ENCODE assay signal across 16 cellular contexts in the genomic region with DNA sequence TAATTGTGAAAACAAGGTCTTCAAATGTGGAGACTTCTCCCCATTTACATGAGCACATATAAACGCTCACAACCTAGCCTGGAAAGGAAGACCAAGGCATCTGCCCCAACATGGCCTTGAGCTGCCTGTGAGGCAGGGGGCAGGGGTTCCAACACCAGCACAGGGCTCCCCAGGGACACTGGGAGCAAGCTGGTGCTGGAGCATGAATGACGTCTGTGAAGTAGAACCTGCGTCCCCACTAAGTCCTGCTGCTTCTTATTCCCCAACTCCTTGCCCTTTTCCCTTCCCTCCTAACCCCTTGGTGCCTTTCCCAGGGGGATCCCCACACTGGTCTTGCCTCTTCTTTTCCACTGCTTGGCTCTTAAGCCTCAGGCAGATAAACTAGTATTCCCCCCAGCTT.
DNase-seq lines count a peak whose midpoint lies in the region; ATAC-seq and TF ChIP-seq lines count a peak whose summit lies in the region.
"Had no signal": no experiment of that assay in that cellular context is flagged by ENCODE, and none has a peak within 500 bp of the region (broad histone marks: within the 10 kb centered on the region; RNA-seq: fewer than 3 reads in every experiment).

No MANE protein-coding gene starts in this region.

- H3K4me1 ChIP-seq in GM23338 (ENCODE audit: insufficient read depth), result peaks cover 13% of the 10 kb centered on the region

- CTCF ChIA-PET in CD4-positive, alpha-beta T cell (lab: Charles Lee), result interaction anchor here (0.7 to 1.9 kb wide), 2 partner anchors 46 to 48 kb away, joined by 4 read pairs; no protein-coding TSS in a partner anchor

- no peaks in the 10 kb centered on the region for H3K79me2 ChIP-seq in GM23338 (replicated peaks; ENCODE audit: insufficient read depth)

- no peak overlapping the region for H3K4me2 ChIP-seq in GM23338

- peaks cover 5% of the 10 kb centered on the region for H3K4me1 Mint-ChIP-seq in CD4-positive, alpha-beta T cell (ENCODE audit: low read depth)
- H3K4me1 Mint-ChIP-seq in GM23338, result peaks cover 28% of the 10 kb centered on the region
- peaks cover 43% of the 10 kb centered on the region for H3K4me1 Mint-ChIP-seq in nephron
- H3K4me1 Mint-ChIP-seq: B cell had no signal

- H3K36me3 Mint-ChIP-seq in CD4-positive, alpha-beta T cell (ENCODE audit: low read depth), result peaks cover 97% of the 10 kb centered on the region
- H3K36me3 Mint-ChIP-seq in GM23338 (ENCODE audit: low read depth), result peaks cover 79% of the 10 kb centered on the region
- peaks cover 90% of the 10 kb centered on the region for H3K36me3 Mint-ChIP-seq in nephron (ENCODE audit: low read depth)

- H3K9me3 Mint-ChIP-seq in CD4-positive, alpha-beta T cell, result no peaks in the 10 kb centered on the region
- H3K9me3 Mint-ChIP-seq in GM23338, result no peaks in the 10 kb centered on the region
- no peaks in the 10 kb centered on the region for H3K9me3 Mint-ChIP-seq in nephron

- POLR2A ChIA-PET in CD4-positive, alpha-beta T cell (lab: Charles Lee), result no interaction called here

- intact Hi-C loops in CD4-positive, alpha-beta T cell (cut with DNase I, micrococcal nuclease), result no loop called here
- intact Hi-C loops in dorsolateral prefrontal cortex (cut with DNase I), result loop anchor here (5.0 to 10.0 kb wide), 4 partner anchors 225 to 520 kb away; a partner anchor contains a TSS

- H3K4me3 Mint-ChIP-seq in CD4-positive, alpha-beta T cell, result no peak overlapping the region
- H3K4me3 Mint-ChIP-seq in GM23338, result no peak overlapping the region
- H3K4me3 Mint-ChIP-seq in nephron, result no peak overlapping the region
- H3K4me3 Mint-ChIP-seq: B cell had no signal

- no peaks in the 10 kb centered on the region for H3K9me2 ChIP-seq in GM23338 (ENCODE audit: insufficient read depth)

- no peak for ATAC-seq in CD4-positive, alpha-beta T cell (ENCODE audit: poor library complexity)
- ATAC-seq in GM23338, result no peak
- ATAC-seq in HG02870 (IDR thresholded peaks at IDR 0.05; ENCODE audit: unreplicated experiment), result no peak
- ATAC-seq in HG02588 (IDR thresholded peaks at IDR 0.05; ENCODE audit: unreplicated experiment), result no peak
- no peak for ATAC-seq in GM19328 (IDR thresholded peaks at IDR 0.05; ENCODE audit: unreplicated experiment)

- peaks cover 29% of the 10 kb centered on the region for H3F3A ChIP-seq in GM23338 (replicated peaks; ENCODE audit: low read depth)

- peaks cover 7% of the 10 kb centered on the region; the same call in 1 of the 2 replicates for H4K20me1 ChIP-seq in GM23338 (replicated peaks; ENCODE audit: insufficient read depth)

- H3K4me3 ChIP-seq in GM23338, result no peak overlapping the region
- no peak overlapping the region for H3K4me3 ChIP-seq in dorsolateral prefrontal cortex
- H3K4me3 ChIP-seq: K562 had no signal

- TF ChIP-seq CTCF in CD4-positive, alpha-beta T cell (IDR thresholded peaks at IDR 0.05), result no peak
- TF ChIP-seq CTCF in GM23338 (conservative IDR thresholded peaks at IDR 0.05; ENCODE audit: low read depth in 2 of 2), result no peak
- no peak for TF ChIP-seq CTCF in dorsolateral prefrontal cortex (IDR thresholded peaks at IDR 0.05 in 54 of 56, conservative IDR thresholded peaks at IDR 0.05 in 2 of 56; ENCODE audit: low read depth in 1 of 56, partially characterized antibody in 56 of 56)
- TF ChIP-seq CTCF in nephron (IDR thresholded peaks at IDR 0.05; ENCODE audit: unreplicated experiment in 3 of 3), result no peak

- no peaks in the 10 kb centered on the region for H3K27me3 Mint-ChIP-seq in CD4-positive, alpha-beta T cell
- H3K27me3 Mint-ChIP-seq in GM23338 (ENCODE audit: insufficient read depth, low read depth, poor library complexity) (peaks cover 23% of the 10 kb centered on the region), nephron (ENCODE audit: low read depth) (peaks cover 4% of the 10 kb centered on the region)
- H3K27me3 Mint-ChIP-seq: B cell had no signal

- no peaks in the 10 kb centered on the region for H3K27me3 ChIP-seq in CD4-positive, alpha-beta T cell (ENCODE audit: control insufficient read depth, insufficient read depth, low read length)
- no peaks in the 10 kb centered on the region for H3K27me3 ChIP-seq in GM23338 (ENCODE audit: insufficient read depth)
- no peaks in the 10 kb centered on the region for H3K27me3 ChIP-seq in dorsolateral prefrontal cortex

- H3K27ac ChIP-seq in CD4-positive, alpha-beta T cell (ENCODE audit: low read depth, low read length), result no peak overlapping the region
- H3K27ac ChIP-seq in GM23338 (ENCODE audit: low read depth), result peak overlapping the region; percentile 51; the same call in 1 of the 2 replicates
- H3K27ac ChIP-seq in dorsolateral prefrontal cortex, result peak overlapping the region in 34 of 59 donors; percentile 2 to 67 (median 40)

- peaks cover 26% of the 10 kb centered on the region for H3K36me3 ChIP-seq in GM23338 (ENCODE audit: insufficient read depth)

- H2AFZ ChIP-seq in GM23338, result no peak overlapping the region

- H3K9me3 ChIP-seq in CD4-positive, alpha-beta T cell (ENCODE audit: control insufficient read depth, low read length), result no peaks in the 10 kb centered on the region

- peak overlapping the region; percentile 58 for H3K27ac Mint-ChIP-seq in CD4-positive, alpha-beta T cell
- H3K27ac Mint-ChIP-seq in GM23338 (no peak overlapping the region), nephron (peak overlapping the region in 2 of 3 experiments; percentile 58 to 90)
- H3K27ac Mint-ChIP-seq: B cell had no signal

- no peak for DNase-seq in CD4-positive, alpha-beta T cell
- DNase-seq in GM23338 (ENCODE audit: low spot score) (no peak), dorsolateral prefrontal cortex (no peak), nucleus accumbens (lab: John Stamatoyannopoulos, UW) (no peak)
- DNase-seq: GF-D8; NCI-H1436 treated with DMSO at 0.1 percent for 48 hours; NCI-H2081; NCI-H526 treated with DMSO at 0.1 percent for 48 hours; NK-92 treated with Interleukin-12 subunit alpha and Interleukin-12 subunit beta, amount 100 ng/mL, for 24 hours; PC-3 had no signal

TF ChIP-seq in GM23338, 12 proteins besides CTCF, POLR2A, EP300 and RAD21:
- TF ChIP-seq POLR2AphosphoS5 (IDR thresholded peaks at IDR 0.05; ENCODE audit: low read depth), result 0 out of 2 replicates have a peak, but pooled peaks have one; percentile 12
- TF ChIP-seq STAT1 (IDR thresholded peaks at IDR 0.05; ENCODE audit: unreplicated experiment), result no peak

Comparison
In these comparisons a context has a peak if more than half of its experiments do, and no peak if none do; other contexts are left out.
1. intact Hi-C loops: an anchor here in dorsolateral prefrontal cortex (5.0 to 10.0 kb wide); none called in CD4-positive, alpha-beta T cell.